1 cellular context compared by ENCODE assay signal in genomic region chr11:62666259-62666926, GRCh38.
TF ChIP-seq lines count a peak whose summit lies in the region.

No MANE protein-coding gene starts in this region.

TF ChIP-seq in HepG2, 621 proteins besides CTCF, POLR2A, EP300 and RAD21 (continued from another document and continues in another):
- TF ChIP-seq ZNF318 (CRISPR knock-in tag; IDR thresholded peaks at IDR 0.05) (no peak), ATF4 (CRISPR knock-in tag; IDR thresholded peaks at IDR 0.05) (no peak), ZBTB34 (CRISPR knock-in tag; IDR thresholded peaks at IDR 0.05) (no peak), KLF6 (CRISPR knock-in tag; IDR thresholded peaks at IDR 0.05) (no peak), MTA3 (CRISPR knock-in tag; IDR thresholded peaks at IDR 0.05) (no peak), ZHX2 (IDR thresholded peaks at IDR 0.05; ENCODE audit: low read depth) (no peak), ZHX2 (CRISPR knock-in tag; IDR thresholded peaks at IDR 0.05; ENCODE audit: borderline replicate concordance) (no peak), HMG20A (CRISPR knock-in tag; IDR thresholded peaks at IDR 0.05; ENCODE audit: borderline replicate concordance) (no peak), EZH2 (conservative IDR thresholded peaks at IDR 0.05; ENCODE audit: low read depth, low read length) (no peak), ZSCAN20 (CRISPR knock-in tag; IDR thresholded peaks at IDR 0.05; ENCODE audit: borderline replicate concordance) (no peak), MAX (IDR thresholded peaks at IDR 0.05) (no peak), NAIF1 (CRISPR knock-in tag; IDR thresholded peaks at IDR 0.05; ENCODE audit: borderline replicate concordance) (no peak), ARNT (IDR thresholded peaks at IDR 0.05) (no peak), ZBTB43 (CRISPR knock-in tag; conservative IDR thresholded peaks at IDR 0.05) (no peak), IRF1 (CRISPR knock-in tag; IDR thresholded peaks at IDR 0.05; ENCODE audit: low read depth) (no peak), MATR3 (CRISPR knock-in tag; IDR thresholded peaks at IDR 0.05) (no peak), SMARCE1 (IDR thresholded peaks at IDR 0.05; ENCODE audit: borderline replicate concordance) (no peak), GTF3A (CRISPR knock-in tag; conservative IDR thresholded peaks at IDR 0.05) (no peak), ZNF720 (CRISPR knock-in tag; IDR thresholded peaks at IDR 0.05) (no peak), ZNF432 (CRISPR knock-in tag; IDR thresholded peaks at IDR 0.05; ENCODE audit: borderline replicate concordance) (no peak), E2F1 (CRISPR knock-in tag; IDR thresholded peaks at IDR 0.05) (0 out of 2 replicates have a peak, but pooled peaks have one; percentile 12), ZFP91 (CRISPR knock-in tag; IDR thresholded peaks at IDR 0.05; ENCODE audit: borderline replicate concordance) (no peak), ZNF563 (CRISPR knock-in tag; IDR thresholded peaks at IDR 0.05) (no peak), RFXAP (CRISPR knock-in tag; IDR thresholded peaks at IDR 0.05; ENCODE audit: borderline replicate concordance) (0 out of 2 replicates have a peak, but pooled peaks have one; percentile 34), ZFY (CRISPR knock-in tag; IDR thresholded peaks at IDR 0.05) (no peak), YEATS4 (CRISPR knock-in tag; IDR thresholded peaks at IDR 0.05; ENCODE audit: borderline replicate concordance) (no peak), ZNF772 (CRISPR knock-in tag; IDR thresholded peaks at IDR 0.05) (no peak), ZNF34 (CRISPR knock-in tag; IDR thresholded peaks at IDR 0.05; ENCODE audit: borderline replicate concordance) (no peak), TERF1 (CRISPR knock-in tag; IDR thresholded peaks at IDR 0.05) (no peak), AGO1 (IDR thresholded peaks at IDR 0.05; ENCODE audit: low read depth, low read length, poor library complexity, severe bottlenecking) (peak; percentile 93), CHD4 (IDR thresholded peaks at IDR 0.05; ENCODE audit: borderline replicate concordance, low read length) (no peak), RFX3 (CRISPR knock-in tag; IDR thresholded peaks at IDR 0.05) (no peak), ZNF709 (CRISPR knock-in tag; IDR thresholded peaks at IDR 0.05) (0 out of 2 replicates have a peak, but pooled peaks have one; percentile 9), ZSCAN22 (CRISPR knock-in tag; IDR thresholded peaks at IDR 0.05) (no peak), LCORL (IDR thresholded peaks at IDR 0.05) (no peak), LCORL (CRISPR knock-in tag; IDR thresholded peaks at IDR 0.05) (no peak), HDAC6 (IDR thresholded peaks at IDR 0.05; ENCODE audit: low read depth, low read length) (no peak)
